ENCODE assay signal across 8 cellular contexts in the genomic region with DNA sequence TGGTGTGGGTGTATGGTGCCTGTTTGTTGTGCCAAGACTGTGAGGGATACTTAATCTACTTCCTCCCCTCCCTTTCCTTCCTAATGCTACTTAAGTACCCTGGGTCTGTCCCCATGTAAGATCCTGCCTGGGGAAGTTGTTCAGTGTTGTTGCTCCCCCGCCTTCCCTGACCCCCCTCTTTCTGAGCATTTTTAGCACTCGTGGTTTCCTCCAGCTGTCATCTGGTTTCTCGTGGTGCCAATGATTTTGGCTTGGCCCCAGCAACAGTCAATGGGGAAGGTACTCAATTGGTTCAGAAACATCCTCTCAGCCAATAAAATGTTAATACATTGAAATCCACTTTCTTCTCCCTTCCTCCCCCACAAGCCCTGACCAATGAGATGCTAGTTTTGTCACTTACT. TPM values are rescaled to one million over a fixed set of nuclear protein-coding genes. Genes with fewer than 3 reads are reported as not detected.
A peak's percentile ranks its signal among the peaks of the same experiment; 100 is the strongest.
DNase-seq lines count a peak whose midpoint lies in the region; ATAC-seq, FAIRE-seq and TF ChIP-seq lines count a peak whose summit lies in the region.

No MANE protein-coding gene starts in this region.

- POLR2A ChIA-PET in activated CD8-positive, alpha-beta T cell treated with anti-CD3 and anti-CD28 coated beads for 36 hours (lab: Charles Lee) = interaction anchor here (0.8 to 1.4 kb wide), 2 partner anchors 17 to 20 kb away, joined by 5 read pairs; a partner anchor contains a TSS
- POLR2A ChIA-PET in endothelial cell of umbilical vein (lab: Charles Lee) = interaction anchor here (0.7 kb wide), 1 partner anchor 139 kb away, joined by 3 read pairs; no protein-coding TSS in a partner anchor

- dilution Hi-C loops in endothelial cell of umbilical vein (cut with MboI; ENCODE audit: extremely low pct_ligation_motif_present, low sequenced_read_pairs) = no loop called here

- H3K9me3 Mint-ChIP-seq in activated CD8-positive, alpha-beta T cell treated with anti-CD3 and anti-CD28 coated beads for 36 hours = no peaks in the 10 kb centered on the region

- no peaks in the 10 kb centered on the region for H3K9me3 ChIP-seq in endothelial cell of umbilical vein (replicated peaks; ENCODE audit: control insufficient read depth, insufficient read depth, low read length)
- H3K9me3 ChIP-seq in parathyroid adenoma (ENCODE audit: control insufficient read depth, low read length) = no peaks in the 10 kb centered on the region

- H3K4me3 ChIP-seq in endothelial cell of umbilical vein (replicated peaks in 1 of 3; ENCODE audit: insufficient read depth in 1 of 3, low read depth in 1 of 3, low read length in 3 of 3) = no peak overlapping the region
- no peak overlapping the region for H3K4me3 ChIP-seq in parathyroid adenoma (ENCODE audit: low read depth, low read length)

- peak; percentile 93 for FAIRE-seq in endothelial cell of umbilical vein (lab: Jason Lieb, UNC)

- peak overlapping the region; percentile 95 for H3K27ac Mint-ChIP-seq in activated CD8-positive, alpha-beta T cell treated with anti-CD3 and anti-CD28 coated beads for 36 hours

- TF ChIP-seq CTCF in activated CD8-positive, alpha-beta T cell treated with anti-CD3 and anti-CD28 coated beads for 36 hours (IDR thresholded peaks at IDR 0.05) = no peak
- TF ChIP-seq CTCF in endothelial cell of umbilical vein (IDR thresholded peaks at IDR 0.05; ENCODE audit: extremely low read depth in 1 of 2, insufficient read depth in 1 of 2, low read depth in 1 of 2, low read length in 2 of 2) (no peak), parathyroid adenoma (IDR thresholded peaks at IDR 0.05) (no peak)

- H3K4me3 Mint-ChIP-seq in activated CD8-positive, alpha-beta T cell treated with anti-CD3 and anti-CD28 coated beads for 36 hours = peak overlapping the region; percentile 48

- H3K9ac ChIP-seq in endothelial cell of umbilical vein (replicated peaks; ENCODE audit: extremely low read depth, insufficient read depth, low read length) = no peak overlapping the region
- H3K9ac ChIP-seq in parathyroid adenoma = no peak overlapping the region

- H3K36me3 ChIP-seq in endothelial cell of umbilical vein (ENCODE audit: control insufficient read depth in 2 of 2, extremely low read depth in 1 of 2, insufficient read depth in 2 of 2, low read length in 2 of 2) (no peaks in the 10 kb centered on the region), parathyroid adenoma (ENCODE audit: control insufficient read depth, insufficient read depth, low read length) (no peaks in the 10 kb centered on the region)

- DNase-seq in NCI-H2081 (lab: John Stamatoyannopoulos, UW) (peak; percentile 48 to 68), endothelial cell of umbilical vein (ENCODE audit: low read depth, low spot score) (peak; percentile 99), mesenteric fat pad (ENCODE audit: low spot score) (no peak), RKO (ENCODE audit: low spot score) (no peak)
- DNase-seq in activated CD8-positive, alpha-beta T cell treated with anti-CD3 and anti-CD28 coated beads for 36 hours = peak; percentile 89

- H3K27me3 Mint-ChIP-seq in activated CD8-positive, alpha-beta T cell treated with anti-CD3 and anti-CD28 coated beads for 36 hours = no peaks in the 10 kb centered on the region

- ATAC-seq in GM18499 (IDR thresholded peaks at IDR 0.05; ENCODE audit: insufficient read depth, unreplicated experiment) (peak; percentile 50), HG02610 (IDR thresholded peaks at IDR 0.05; ENCODE audit: unreplicated experiment) (peak; percentile 74)
- ATAC-seq in activated CD8-positive, alpha-beta T cell treated with anti-CD3 and anti-CD28 coated beads for 36 hours = peak; percentile 74

- no peaks in the 10 kb centered on the region for H3K27me3 ChIP-seq in endothelial cell of umbilical vein (ENCODE audit: control insufficient read depth in 2 of 2, insufficient read depth in 2 of 2, low read length in 2 of 2)
- H3K27me3 ChIP-seq in parathyroid adenoma (ENCODE audit: control insufficient read depth, insufficient read depth, low read length) = no peaks in the 10 kb centered on the region

- CTCF ChIA-PET in activated CD8-positive, alpha-beta T cell treated with anti-CD3 and anti-CD28 coated beads for 36 hours (lab: Charles Lee) = interaction anchor here (0.7 to 2.0 kb wide), 7 partner anchors 9 to 197 kb away, joined by 3 to 14 read pairs (median 4); a partner anchor contains a TSS
- CTCF ChIA-PET in endothelial cell of umbilical vein (lab: Charles Lee) = interaction anchor here (0.6 to 1.5 kb wide), 2 partner anchors 15 to 32 kb away, joined by 4 read pairs; no protein-coding TSS in a partner anchor

- no peaks in the 10 kb centered on the region for H3K79me2 ChIP-seq in endothelial cell of umbilical vein (ENCODE audit: control insufficient read depth, insufficient read depth, low read length)
- no peaks in the 10 kb centered on the region for H3K79me2 ChIP-seq in parathyroid adenoma

- peak overlapping the region; percentile 56 for H3K4me2 ChIP-seq in endothelial cell of umbilical vein (ENCODE audit: insufficient read depth, low read length)
- no peak overlapping the region for H3K4me2 ChIP-seq in parathyroid adenoma (ENCODE audit: low read length)

- H4K20me1 ChIP-seq in endothelial cell of umbilical vein (replicated peaks; ENCODE audit: control insufficient read depth, extremely low read depth, insufficient read depth, low read length) = no peaks in the 10 kb centered on the region

- peak; percentile 37 for TF ChIP-seq POLR2A in endothelial cell of umbilical vein (IDR thresholded peaks at IDR 0.05; ENCODE audit: low read depth, low read length)

- no TSS peak for BruUV-seq in endothelial cell of umbilical vein (replicated peaks; lab: Mats Ljungman, UMichigan)

- H3K4me1 ChIP-seq in endothelial cell of umbilical vein (ENCODE audit: control insufficient read depth, extremely low read depth, insufficient read depth, low read length) (peaks cover 28% of the 10 kb centered on the region), parathyroid adenoma (no peaks in the 10 kb centered on the region)

- H3K4me1 Mint-ChIP-seq in activated CD8-positive, alpha-beta T cell treated with anti-CD3 and anti-CD28 coated beads for 36 hours (ENCODE audit: low read depth) = peaks cover 74% of the 10 kb centered on the region

- H3K27ac ChIP-seq in endothelial cell of umbilical vein (ENCODE audit: insufficient read depth, low read depth, low read length) (peak overlapping the region; percentile 48), parathyroid adenoma (peak overlapping the region; percentile 72)

- intact Hi-C loops in activated CD8-positive, alpha-beta T cell treated with anti-CD3 and anti-CD28 coated beads for 36 hours (cut with micrococcal nuclease) = no loop called here
- intact Hi-C loops in endothelial cell of umbilical vein (cut with micrococcal nuclease) = loop anchor here (1.0 to 2.0 kb wide), 2 partner anchors 15 to 40 kb away; no protein-coding TSS in a partner anchor

- no peaks in the 10 kb centered on the region for H3K9me1 ChIP-seq in endothelial cell of umbilical vein (replicated peaks; ENCODE audit: control insufficient read depth, extremely low read depth, insufficient read depth, low read length)

- no peaks in the 10 kb centered on the region for H3K36me3 Mint-ChIP-seq in activated CD8-positive, alpha-beta T cell treated with anti-CD3 and anti-CD28 coated beads for 36 hours (ENCODE audit: low read depth)

- H2AFZ ChIP-seq in endothelial cell of umbilical vein (ENCODE audit: low read depth, low read length) = peak overlapping the region; percentile 45
- H2AFZ ChIP-seq in parathyroid adenoma = no peak overlapping the region

RNA-seq across cellular contexts. Expression of a gene that starts 8.0 kb away (rescaled TPM):
- 10 to 100 TPM; 39.9 to 40.8 TPM for total RNA-seq in activated CD8-positive, alpha-beta T cell treated with anti-CD3 and anti-CD28 coated beads for 36 hours
- total RNA-seq in endothelial cell of umbilical vein (39.5 and 39.8 TPM in 2 replicates), mesenteric fat pad (32.1 TPM)
- polyA plus RNA-seq in endothelial cell of umbilical vein = 55.5 and 60.4 TPM in 2 replicates
- polyA plus RNA-seq in endothelial cell of umbilical vein (2011; cell fraction: cytosol; rRNA removed) = 43.9 and 47.0 TPM in 2 replicates
- 46.1 and 53.2 TPM in 2 replicates for polyA plus RNA-seq in endothelial cell of umbilical vein (2011; cell fraction: nucleus; rRNA removed)
- polyA plus RNA-seq in endothelial cell of umbilical vein (2012) = 36.9 and 38.5 TPM in 2 replicates
- 22.8 and 24.6 TPM in 2 replicates for polyA minus RNA-seq in endothelial cell of umbilical vein
- polyA minus RNA-seq in endothelial cell of umbilical vein (2011; cell fraction: cytosol; rRNA and poly(A)+ RNA removed) = 18.3 TPM
- 13.6 and 14.2 TPM in 2 replicates for polyA minus RNA-seq in endothelial cell of umbilical vein (2011; cell fraction: nucleus; rRNA and poly(A)+ RNA removed)

RNA-seq across cellular contexts. Expression of a gene that starts 13.6 kb away (rescaled TPM):
- 1 to 10 TPM; 1.1 to 1.8 TPM for total RNA-seq in activated CD8-positive, alpha-beta T cell treated with anti-CD3 and anti-CD28 coated beads for 36 hours
- total RNA-seq in endothelial cell of umbilical vein (8.9 and 13.6 TPM in 2 replicates), mesenteric fat pad (438 TPM)
- polyA plus RNA-seq in endothelial cell of umbilical vein = 2.5 and 2.6 TPM in 2 replicates
- 1.1 and 1.4 TPM in 2 replicates for polyA plus RNA-seq in endothelial cell of umbilical vein (2011; cell fraction: cytosol; rRNA removed)
- polyA plus RNA-seq in endothelial cell of umbilical vein (2011; cell fraction: nucleus; rRNA removed) = 2.7 and 3.4 TPM in 2 replicates
- polyA plus RNA-seq in endothelial cell of umbilical vein (2012) = 11.6 and 12.1 TPM in 2 replicates
- polyA minus RNA-seq in endothelial cell of umbilical vein = 3.5 and 13.4 TPM in 2 replicates
- 0.41 TPM for polyA minus RNA-seq in endothelial cell of umbilical vein (2011; cell fraction: cytosol; rRNA and poly(A)+ RNA removed)
- 7.3 and 7.8 TPM in 2 replicates for polyA minus RNA-seq in endothelial cell of umbilical vein (2011; cell fraction: nucleus; rRNA and poly(A)+ RNA removed)

RNA-seq across cellular contexts. Expression of a gene that starts 16.9 kb away (rescaled TPM):
- total RNA-seq in activated CD8-positive, alpha-beta T cell treated with anti-CD3 and anti-CD28 coated beads for 36 hours = 10 to 100 TPM; 85.9 to 97.1 TPM
- 95.1 and 99.7 TPM in 2 replicates for total RNA-seq in endothelial cell of umbilical vein
- polyA plus RNA-seq in endothelial cell of umbilical vein = 101 and 130 TPM in 2 replicates
- polyA plus RNA-seq in endothelial cell of umbilical vein (2011; cell fraction: cytosol; rRNA removed) = 119 and 125 TPM in 2 replicates
- polyA plus RNA-seq in endothelial cell of umbilical vein (2011; cell fraction: nucleus; rRNA removed) = 133 and 144 TPM in 2 replicates
- 97.3 and 104 TPM in 2 replicates for polyA plus RNA-seq in endothelial cell of umbilical vein (2012)
- polyA minus RNA-seq in endothelial cell of umbilical vein = 209 and 223 TPM in 2 replicates
- 114 TPM for polyA minus RNA-seq in endothelial cell of umbilical vein (2011; cell fraction: cytosol; rRNA and poly(A)+ RNA removed)
- polyA minus RNA-seq in endothelial cell of umbilical vein (2011; cell fraction: nucleus; rRNA and poly(A)+ RNA removed) = 68.0 and 89.1 TPM in 2 replicates
- total RNA-seq in mesenteric fat pad = 96.1 TPM

RNA-seq across cellular contexts. Expression of a gene that starts 19.1 kb away (rescaled TPM):
- 10 to 100 TPM; 24.4 to 24.9 TPM for total RNA-seq in activated CD8-positive, alpha-beta T cell treated with anti-CD3 and anti-CD28 coated beads for 36 hours
- total RNA-seq in endothelial cell of umbilical vein = 28.5 and 28.9 TPM in 2 replicates
- 26.4 and 31.3 TPM in 2 replicates for polyA plus RNA-seq in endothelial cell of umbilical vein
- 11.8 and 15.6 TPM in 2 replicates for polyA plus RNA-seq in endothelial cell of umbilical vein (2011; cell fraction: cytosol; rRNA removed)
- polyA plus RNA-seq in endothelial cell of umbilical vein (2011; cell fraction: nucleus; rRNA removed) = 118 and 123 TPM in 2 replicates
- 17.9 and 19.2 TPM in 2 replicates for polyA plus RNA-seq in endothelial cell of umbilical vein (2012)
- 13.7 and 16.0 TPM in 2 replicates for polyA minus RNA-seq in endothelial cell of umbilical vein
- 13.5 TPM for polyA minus RNA-seq in endothelial cell of umbilical vein (2011; cell fraction: cytosol; rRNA and poly(A)+ RNA removed)
- polyA minus RNA-seq in endothelial cell of umbilical vein (2011; cell fraction: nucleus; rRNA and poly(A)+ RNA removed) = 17.6 and 19.1 TPM in 2 replicates
- 19.4 TPM for total RNA-seq in mesenteric fat pad

RNA-seq across cellular contexts. Expression of a gene that starts 26.0 kb away (rescaled TPM):
- 10 to 100 TPM; 24.4 to 26.7 TPM for total RNA-seq in activated CD8-positive, alpha-beta T cell treated with anti-CD3 and anti-CD28 coated beads for 36 hours
- total RNA-seq in endothelial cell of umbilical vein (18.7 and 19.7 TPM in 2 replicates), mesenteric fat pad (16.5 TPM)
- 29.2 and 34.9 TPM in 2 replicates for polyA plus RNA-seq in endothelial cell of umbilical vein
- 21.0 and 21.5 TPM in 2 replicates for polyA plus RNA-seq in endothelial cell of umbilical vein (2011; cell fraction: cytosol; rRNA removed)
- polyA plus RNA-seq in endothelial cell of umbilical vein (2011; cell fraction: nucleus; rRNA removed) = 84.5 and 91.0 TPM in 2 replicates
- 14.6 and 14.7 TPM in 2 replicates for polyA plus RNA-seq in endothelial cell of umbilical vein (2012)
- 16.3 TPM in 2 replicates for polyA minus RNA-seq in endothelial cell of umbilical vein
- 16.2 TPM for polyA minus RNA-seq in endothelial cell of umbilical vein (2011; cell fraction: cytosol; rRNA and poly(A)+ RNA removed)
- polyA minus RNA-seq in endothelial cell of umbilical vein (2011; cell fraction: nucleus; rRNA and poly(A)+ RNA removed) = 16.0 and 18.2 TPM in 2 replicates

Comparison
In these comparisons a context has a peak if more than half of its experiments do, and no peak if none do; other contexts are left out.
1. DNase-seq: peak in NCI-H2081 (2 of 2), activated CD8-positive, alpha-beta T cell treated with anti-CD3 and anti-CD28 coated beads for 36 hours (single experiment) and endothelial cell of umbilical vein (single experiment); none in mesenteric fat pad (single experiment) and RKO (single experiment).
2. RNA of a gene that starts 13.6 kb away (total RNA-seq): 438 TPM in mesenteric fat pad (single experiment); 8.9 to 13.6 TPM in endothelial cell of umbilical vein and 1.1 to 1.8 TPM in activated CD8-positive, alpha-beta T cell treated with anti-CD3 and anti-CD28 coated beads for 36 hours; every median in the first group is over 10 times any median in the second.
3. Peak in every context shown above with its lines, with median percentiles within 50 percentile points of each other: ATAC-seq.